ENCODE assay signal across 23 cellular contexts in genomic region chr7:26760499-26760898, GRCh38.
"Had no signal": no experiment of that assay in that cellular context is flagged by ENCODE, and none has a peak within 500 bp of the region (broad histone marks: within the 10 kb centered on the region; RNA-seq: fewer than 3 reads in every experiment).

No MANE protein-coding gene starts in this region.

- H3K4me3 ChIP-seq: adrenal gland, breast epithelium, lower lobe of right lung, neural progenitor cell, right lobe of liver, stomach, suprapubic skin, tibial nerve had no signal

- H3K36me3 ChIP-seq: adrenal gland, breast epithelium, lower lobe of right lung, neural progenitor cell, right lobe of liver, stomach, suprapubic skin, WERI-Rb-1 had no signal

- H2AFZ ChIP-seq: neural progenitor cell had no signal

- H3K4me1 ChIP-seq: adrenal gland, breast epithelium, foreskin keratinocyte, lower lobe of right lung, neural progenitor cell, right lobe of liver, stomach, suprapubic skin, tibial nerve had no signal

- H3K9ac ChIP-seq: neural progenitor cell had no signal

- H3K36me3 Mint-ChIP-seq: activated naive CD4-positive, alpha-beta T cell treated with anti-CD3 and anti-CD28 coated beads, Interleukin-2, amount 50 U/mL, for 72 hours; neural progenitor cell had no signal

- H3K27me3 Mint-ChIP-seq: central memory CD8-positive, alpha-beta T cell; naive thymus-derived CD8-positive, alpha-beta T cell; stimulated activated memory B cell treated with anti-CD40 and anti-IgM and Interleukin-4, amounts not matched to agents 10 μg/mL and 1 μg/mL and 100 μg/mL, for 72 hours had no signal

- H3K4me3 Mint-ChIP-seq: central memory CD8-positive, alpha-beta T cell; naive thymus-derived CD8-positive, alpha-beta T cell; neural progenitor cell; stimulated activated memory B cell treated with anti-CD40 and anti-IgM and Interleukin-4, amounts not matched to agents 10 μg/mL and 1 μg/mL and 100 μg/mL, for 72 hours had no signal

- H3K27ac ChIP-seq: adrenal gland, breast epithelium, foreskin keratinocyte, lower lobe of right lung, neural progenitor cell, right lobe of liver, stomach, suprapubic skin, tibial nerve, WERI-Rb-1 had no signal

- DNase-seq: activated CD4-positive, CD25-positive, alpha-beta regulatory T cell treated with anti-CD3 and anti-CD28 coated beads, Interleukin-2, amount 50 U/mL, for 72 hours; activated T-cell treated with anti-CD3 and anti-CD28 coated beads, Interleukin-2, amount 50 U/mL, for 1 hour; adrenal gland; effector memory CD4-positive, alpha-beta T cell; foreskin keratinocyte; kidney; lower lobe of right lung; mesendoderm; naive thymus-derived CD8-positive, alpha-beta T cell; posterior cingulate gyrus; right lobe of liver; small intestine; stimulated activated CD4-positive, alpha-beta T cell treated with anti-CD3 and anti-CD28 coated beads, Interleukin-2, amount 100 ng/mL, for 24 hours; stomach; WERI-Rb-1 had no signal

- H3K4me1 Mint-ChIP-seq: central memory CD8-positive, alpha-beta T cell; naive thymus-derived CD8-positive, alpha-beta T cell; neural progenitor cell had no signal

- ATAC-seq: activated naive CD4-positive, alpha-beta T cell treated with anti-CD3 and anti-CD28 coated beads, Interleukin-2, amount 50 U/mL, for 72 hours; foreskin keratinocyte; lower lobe of right lung; naive thymus-derived CD8-positive, alpha-beta T cell; right lobe of liver; stimulated activated memory B cell treated with anti-CD40 and anti-IgM and Interleukin-4, amounts not matched to agents 10 μg/mL and 1 μg/mL and 100 μg/mL, for 72 hours had no signal

- H3K9me3 ChIP-seq: adrenal gland, right lobe of liver, tibial nerve had no signal

- H3K27ac Mint-ChIP-seq: activated naive CD4-positive, alpha-beta T cell treated with anti-CD3 and anti-CD28 coated beads, Interleukin-2, amount 50 U/mL, for 72 hours; naive thymus-derived CD8-positive, alpha-beta T cell; neural progenitor cell; stimulated activated memory B cell treated with anti-CD40 and anti-IgM and Interleukin-4, amounts not matched to agents 10 μg/mL and 1 μg/mL and 100 μg/mL, for 72 hours had no signal

- H3K4me2 ChIP-seq: neural progenitor cell had no signal

- H3K27me3 ChIP-seq: adrenal gland, breast epithelium, foreskin keratinocyte, neural progenitor cell, right lobe of liver, stomach, suprapubic skin, tibial nerve had no signal

- H3K9me3 Mint-ChIP-seq: activated naive CD4-positive, alpha-beta T cell treated with anti-CD3 and anti-CD28 coated beads, Interleukin-2, amount 50 U/mL, for 72 hours; central memory CD8-positive, alpha-beta T cell had no signal

- FAIRE-seq: colon, kidney had no signal
